ENCODE assay signal across 17 cellular contexts in the genomic region with DNA sequence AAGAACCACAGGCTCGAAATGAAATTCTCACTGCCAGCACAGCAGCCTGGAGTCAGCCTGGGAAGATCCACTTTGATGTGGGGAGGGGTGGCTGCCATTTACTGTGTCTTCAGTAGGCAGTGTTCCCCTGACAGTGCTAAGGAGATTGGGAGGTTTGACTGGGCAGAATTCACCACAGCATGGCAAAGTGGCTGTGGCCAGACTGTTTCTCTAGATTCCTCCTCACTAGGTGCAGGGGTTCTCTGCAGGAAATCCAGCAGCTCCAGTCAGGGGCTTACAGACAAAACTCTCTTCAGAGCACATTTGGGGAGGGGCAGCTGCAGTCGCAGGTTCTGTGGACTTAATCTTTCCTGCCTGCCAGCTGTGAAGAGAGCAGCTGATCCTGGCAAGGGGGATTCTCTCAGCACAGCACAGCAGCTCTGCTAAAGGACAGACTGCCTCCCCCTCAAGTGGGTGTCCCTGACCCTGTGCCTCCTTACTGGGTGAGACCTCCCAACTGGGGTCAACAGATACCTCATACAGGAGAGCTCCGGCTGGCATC.
A peak's percentile ranks its signal among the peaks of the same experiment; 100 is the strongest.
DNase-seq lines count a peak whose midpoint lies in the region; ATAC-seq and TF ChIP-seq lines count a peak whose summit lies in the region.
"Had no signal": no experiment of that assay in that cellular context is flagged by ENCODE, and none has a peak within 500 bp of the region (broad histone marks: within the 10 kb centered on the region; RNA-seq: fewer than 3 reads in every experiment).

No MANE protein-coding gene starts in this region.

- H3K4me3 ChIP-seq in WERI-Rb-1 (ENCODE audit: low read depth, low read length) (no peak overlapping the region), endodermal cell (ENCODE audit: low read length) (no peak overlapping the region), neuronal stem cell (ENCODE audit: low read length in 2 of 2) (no peak overlapping the region), coronary artery (no peak overlapping the region)
- H3K4me3 ChIP-seq: BLaER1, GM12878 had no signal

- no peak overlapping the region for H2AFZ ChIP-seq in H9 (ENCODE audit: low read length)
- H2AFZ ChIP-seq in neuronal stem cell (ENCODE audit: low read length) = peak overlapping the region; percentile 65

- H3K27me3 Mint-ChIP-seq in H9 (ENCODE audit: low read depth) (no peaks in the 10 kb centered on the region), endodermal cell (ENCODE audit: insufficient read depth) (no peaks in the 10 kb centered on the region)
- H3K27me3 Mint-ChIP-seq: CD4-positive, alpha-beta memory T cell; IgD-negative memory B cell had no signal

- H4K20me1 ChIP-seq in H9 (ENCODE audit: control insufficient read depth, insufficient read depth, insufficient read length) = no peaks in the 10 kb centered on the region
- H4K20me1 ChIP-seq: BLaER1 had no signal

- no peak overlapping the region for H3T11ph ChIP-seq in H9 (ENCODE audit: low read length)

- H4K8ac ChIP-seq in H9 (replicated peaks; ENCODE audit: insufficient read length, low read depth, low read length) (no peak overlapping the region), neuronal stem cell (ENCODE audit: low read depth, low read length) (no peak overlapping the region)

- no peak overlapping the region for H4K5ac ChIP-seq in H9 (ENCODE audit: insufficient read length, low read depth, low read length)

- no peak overlapping the region for H2BK20ac ChIP-seq in H9 (ENCODE audit: low read depth, low read length, poor library complexity, severe bottlenecking)

- no peak overlapping the region for H3K9ac ChIP-seq in H9 (ENCODE audit: extremely low read depth, insufficient read length, low read length)
- no peak overlapping the region for H3K9ac ChIP-seq in endodermal cell (ENCODE audit: extremely low read depth, low read length, poor library complexity, severe bottlenecking)
- H3K9ac ChIP-seq in neuronal stem cell (ENCODE audit: low read depth, low read length, poor library complexity) = no peak overlapping the region
- H3K9ac ChIP-seq: BLaER1 had no signal

- DNase-seq in H9 (no peak), WERI-Rb-1 (peak; percentile 26), endodermal cell (peak; percentile 72), neuronal stem cell (ENCODE audit: low spot score) (no peak), coronary artery (ENCODE audit: low spot score) (no peak), mesenteric fat pad (ENCODE audit: low spot score) (no peak)
- DNase-seq: 8988T; CD4-positive, alpha-beta memory T cell; DMS153; DMS79; HCEC 1CT had no signal

- H3K36me3 ChIP-seq in WERI-Rb-1 (no peaks in the 10 kb centered on the region), endodermal cell (ENCODE audit: control insufficient read depth, insufficient read depth, low read length) (no peaks in the 10 kb centered on the region), neuronal stem cell (replicated peaks in 1 of 2; ENCODE audit: control insufficient read depth in 2 of 2, insufficient read depth in 2 of 2, low read length in 2 of 2) (no peaks in the 10 kb centered on the region)
- H3K36me3 ChIP-seq: BLaER1 had no signal

- no peaks in the 10 kb centered on the region for H3K79me2 ChIP-seq in H9 (ENCODE audit: insufficient read depth, low read length)

- no peak for ATAC-seq in GM18907 (IDR thresholded peaks at IDR 0.05; ENCODE audit: unreplicated experiment)
- ATAC-seq: GM12878, HepG2 had no signal

- H3K4me2 ChIP-seq in H9 (ENCODE audit: insufficient read depth, insufficient read length, low read length) (no peak overlapping the region), neuronal stem cell (ENCODE audit: insufficient read depth, low read length, poor library complexity, severe bottlenecking) (no peak overlapping the region)
- H3K4me2 ChIP-seq: BLaER1 had no signal

- no peak overlapping the region for H3K4me3 Mint-ChIP-seq in H9
- no peak overlapping the region for H3K4me3 Mint-ChIP-seq in endodermal cell
- H3K4me3 Mint-ChIP-seq: CD14-positive monocyte; CD4-positive, alpha-beta memory T cell; IgD-negative memory B cell had no signal

- TF ChIP-seq CTCF in H9 (conservative IDR thresholded peaks at IDR 0.05) = no peak
- no peak for TF ChIP-seq CTCF in WERI-Rb-1 (IDR thresholded peaks at IDR 0.05; ENCODE audit: low read depth, low read length)
- no peak for TF ChIP-seq CTCF in endodermal cell (conservative IDR thresholded peaks at IDR 0.05)
- no peak for TF ChIP-seq CTCF in coronary artery (IDR thresholded peaks at IDR 0.05)

- H3K14ac ChIP-seq in H9 (ENCODE audit: insufficient read depth, low read length) (no peak overlapping the region), neuronal stem cell (ENCODE audit: low read length) (no peak overlapping the region)

- no peaks in the 10 kb centered on the region for H3K9me3 ChIP-seq in H9 (ENCODE audit: control insufficient read depth, low read depth, low read length)
- H3K9me3 ChIP-seq in WERI-Rb-1 (ENCODE audit: severe bottlenecking) = peaks cover 3% of the 10 kb centered on the region
- peaks cover 6% of the 10 kb centered on the region for H3K9me3 ChIP-seq in endodermal cell (ENCODE audit: control insufficient read depth, low read length)
- no peaks in the 10 kb centered on the region for H3K9me3 ChIP-seq in neuronal stem cell (replicated peaks in 1 of 2; ENCODE audit: control insufficient read depth in 2 of 2, insufficient read depth in 1 of 2, low read depth in 1 of 2, low read length in 2 of 2)

- H2AK5ac ChIP-seq in H9 (ENCODE audit: insufficient read length, low read length) (no peak overlapping the region), neuronal stem cell (ENCODE audit: low read depth, low read length) (no peak overlapping the region)

- H2BK15ac ChIP-seq in H9 (ENCODE audit: low read depth, low read length) = no peak overlapping the region
- no peak overlapping the region for H2BK15ac ChIP-seq in neuronal stem cell (ENCODE audit: low read length)

- H3K4me1 Mint-ChIP-seq in H9 (peaks cover 0 to 8% of the 10 kb centered on the region in 2 experiments; a peak in 2 of 4 replicates), endodermal cell (peaks cover 3% of the 10 kb centered on the region)
- H3K4me1 Mint-ChIP-seq: CD14-positive monocyte; CD4-positive, alpha-beta memory T cell; IgD-negative memory B cell had no signal

- H4K91ac ChIP-seq in H9 (ENCODE audit: insufficient read length, low read depth, low read length) (no peak overlapping the region), neuronal stem cell (ENCODE audit: low read depth, low read length, poor library complexity) (peak overlapping the region; percentile 53)

- no peak overlapping the region for H2BK12ac ChIP-seq in H9 (ENCODE audit: insufficient read length, low read depth, low read length)
- no peak overlapping the region for H2BK12ac ChIP-seq in neuronal stem cell (ENCODE audit: low read length)

- no peak overlapping the region for H3K4ac ChIP-seq in H9 (ENCODE audit: low read depth, low read length)
- H3K4ac ChIP-seq in neuronal stem cell (ENCODE audit: low read length) = no peak overlapping the region

- H3K4me1 ChIP-seq in H9 (ENCODE audit: insufficient read depth, low read length) (no peaks in the 10 kb centered on the region), endodermal cell (ENCODE audit: control insufficient read depth, insufficient read depth, low read length) (peaks cover 7% of the 10 kb centered on the region), neuronal stem cell (ENCODE audit: control insufficient read depth in 2 of 2, insufficient read depth in 1 of 2, low read depth in 1 of 2, low read length in 2 of 2) (no peaks in the 10 kb centered on the region)
- H3K4me1 ChIP-seq: BLaER1 had no signal

- no peak overlapping the region for H2BK120ac ChIP-seq in H9 (ENCODE audit: low read depth, low read length, poor library complexity, severe bottlenecking)
- H2BK120ac ChIP-seq in neuronal stem cell (ENCODE audit: low read depth, low read length) = no peak overlapping the region

- H3K36me3 Mint-ChIP-seq in H9 (ENCODE audit: insufficient read depth in 1 of 3, low read depth in 3 of 3) = peaks cover 15 to 30% (median 15%) of the 10 kb centered on the region in 3 experiments
- no peaks in the 10 kb centered on the region for H3K36me3 Mint-ChIP-seq in endodermal cell (ENCODE audit: low read depth)
- H3K36me3 Mint-ChIP-seq: CD14-positive monocyte, IgD-negative memory B cell had no signal

- H3K23me2 ChIP-seq in H9 (ENCODE audit: insufficient read length, low read depth, low read length, poor library complexity, severe bottlenecking) = no peaks in the 10 kb centered on the region

- H3K9me3 Mint-ChIP-seq in H9 = peaks cover 21 to 35% of the 10 kb centered on the region in 2 experiments
- peaks cover 26% of the 10 kb centered on the region for H3K9me3 Mint-ChIP-seq in endodermal cell

- no peak overlapping the region for H3K27ac ChIP-seq in H9 (ENCODE audit: insufficient read length, low read depth, low read length)
- no peak overlapping the region for H3K27ac ChIP-seq in WERI-Rb-1
- H3K27ac ChIP-seq in endodermal cell (ENCODE audit: low read depth, low read length) = no peak overlapping the region
- H3K27ac ChIP-seq in neuronal stem cell (replicated peaks; ENCODE audit: low read length) = no peak overlapping the region
- no peak overlapping the region for H3K27ac ChIP-seq in coronary artery
- H3K27ac ChIP-seq: BLaER1 had no signal

- H3K79me1 ChIP-seq in H9 (ENCODE audit: insufficient read depth, low read depth, low read length, poor library complexity, severe bottlenecking) (no peaks in the 10 kb centered on the region), neuronal stem cell (ENCODE audit: low read depth, low read length) (no peaks in the 10 kb centered on the region)

- H3K56ac ChIP-seq in H9 (ENCODE audit: insufficient read length, low read depth, low read length) = no peak overlapping the region

- no peak overlapping the region for H3K23ac ChIP-seq in H9 (ENCODE audit: insufficient read length, low read depth, low read length)
- H3K23ac ChIP-seq in neuronal stem cell (ENCODE audit: low read depth, low read length, poor library complexity) = no peak overlapping the region

- H3K27me3 ChIP-seq in H9 (ENCODE audit: insufficient read depth, low read length) = no peaks in the 10 kb centered on the region
- H3K27me3 ChIP-seq in WERI-Rb-1 (ENCODE audit: insufficient read depth, low read depth, severe bottlenecking) = no peaks in the 10 kb centered on the region
- no peaks in the 10 kb centered on the region for H3K27me3 ChIP-seq in endodermal cell (ENCODE audit: control insufficient read depth, insufficient read depth, low read length, poor library complexity, severe bottlenecking)
- no peaks in the 10 kb centered on the region for H3K27me3 ChIP-seq in neuronal stem cell (ENCODE audit: control insufficient read depth in 3 of 3, insufficient read depth in 3 of 3, low read depth in 1 of 3, low read length in 3 of 3)
- H3K27me3 ChIP-seq: BLaER1 had no signal

- H2BK5ac ChIP-seq in H9 (ENCODE audit: insufficient read length, low read length) (no peak overlapping the region), neuronal stem cell (ENCODE audit: low read length) (no peak overlapping the region)

- H3K18ac ChIP-seq in H9 (ENCODE audit: insufficient read length, low read depth, low read length) = no peak overlapping the region
- no peak overlapping the region for H3K18ac ChIP-seq in neuronal stem cell (ENCODE audit: low read length)

- H3K27ac Mint-ChIP-seq in H9 (0 out of 7 replicates have a peak overlapping the region, but pooled peaks have one; percentile 11 to 69 (median 23)), endodermal cell (no peak overlapping the region)
- H3K27ac Mint-ChIP-seq: IgD-negative memory B cell had no signal

- WGBS in H9 (ENCODE audit: extremely low coverage, insufficient read length, low lambda C conversion rate) = no CpG with 5 or more reads among the region's 3 CpGs
- WGBS in endodermal cell (ENCODE audit: insufficient coverage in 1 of 2, insufficient read length in 1 of 2), 2 experiments = 14 to 63% methylated on average over 1 to 3 of the region's 3 CpGs
- no CpG with 5 or more reads among the region's 3 CpGs for WGBS in neuronal stem cell (ENCODE audit: extremely low coverage in 2 of 2, insufficient read length in 2 of 2, insufficient replicate concordance in 1 of 2), 2 donors

Comparison
In these comparisons a context has a peak if more than half of its experiments do, and no peak if none do; other contexts are left out.
1. DNase-seq: peak in WERI-Rb-1 (single experiment) and endodermal cell (single experiment); none in H9 (single experiment), neuronal stem cell (single experiment), coronary artery (single experiment) and mesenteric fat pad (single experiment).